ENCODE assay signal across 27 cellular contexts in genomic region chr1:220902916-220903315, GRCh38. TPM values are rescaled to one million over a fixed set of nuclear protein-coding genes. Genes with fewer than 3 reads are reported as not detected.
A peak's percentile ranks its signal among the peaks of the same experiment; 100 is the strongest.
DNase-seq lines count a peak whose midpoint lies in the region; ATAC-seq and TF ChIP-seq lines count a peak whose summit lies in the region.
"Had no signal": no experiment of that assay in that cellular context is flagged by ENCODE, and none has a peak within 500 bp of the region (broad histone marks: within the 10 kb centered on the region; RNA-seq: fewer than 3 reads in every experiment).

No MANE protein-coding gene starts in this region.

- no peak overlapping the region for H2BK120ac ChIP-seq in IMR-90 (ENCODE audit: low read depth, low read length)

- CTCF ChIA-PET in IMR-90 (lab: Yijun Ruan, JAX), result no interaction called here

- TF ChIP-seq RAD21 in IMR-90 (IDR thresholded peaks at IDR 0.05; ENCODE audit: low read length), result no peak

- H4K8ac ChIP-seq in IMR-90 (ENCODE audit: low read depth in 2 of 2, low read length in 2 of 2), result no peak overlapping the region

- H3K79me1 ChIP-seq in IMR-90 (ENCODE audit: low read depth in 1 of 2, low read length in 2 of 2), result no peaks in the 10 kb centered on the region

- no CpG with 5 or more reads among the region's 1 CpG for WGBS in IMR-90 (ENCODE audit: extremely low coverage in 2 of 2, insufficient read length in 1 of 2), 2 experiments
- 90 to 96% methylated on average over 1 of the region's 1 CpG for WGBS in upper lobe of left lung, 2 donors

- in situ Hi-C loops in IMR-90 (cut with MboI; ENCODE audit: low sequenced_read_pairs), result loop anchor here (5.0 kb wide), 1 partner anchor 299 kb away; no protein-coding TSS in a partner anchor

- no peak overlapping the region for H2BK20ac ChIP-seq in IMR-90 (ENCODE audit: low read depth, low read length)

- no peaks in the 10 kb centered on the region for H4K20me1 ChIP-seq in IMR-90 (ENCODE audit: insufficient read depth, low read length)

- H3K4me1 ChIP-seq in IMR-90 (ENCODE audit: control insufficient read depth, insufficient read depth, low read length), result 0 out of 2 replicates have a peak, but pooled peaks cover 2% of the 10 kb centered on the region
- H3K4me1 ChIP-seq in adipocyte (ENCODE audit: control insufficient read depth, insufficient read depth, low read length), result no peaks in the 10 kb centered on the region
- no peaks in the 10 kb centered on the region for H3K4me1 ChIP-seq in upper lobe of left lung

- ATAC-seq in IMR-90 (ENCODE audit: low read depth) (no peak), HG03439 (IDR thresholded peaks at IDR 0.05; ENCODE audit: unreplicated experiment) (no peak), upper lobe of left lung (ENCODE audit: low FRiP score in 2 of 2) (no peak)
- ATAC-seq: HCT116, HepG2 had no signal

- no peak overlapping the region for H2AFZ ChIP-seq in IMR-90 (replicated peaks; ENCODE audit: low read length, poor library complexity)

- no TSS peak for BruUV-seq in IMR-90 (replicated peaks; lab: Mats Ljungman, UMichigan)

- H2AK9ac ChIP-seq in IMR-90 (replicated peaks; ENCODE audit: low read depth, low read length, poor library complexity), result no peak overlapping the region

- no peak overlapping the region for H3K23ac ChIP-seq in IMR-90 (ENCODE audit: low read depth, low read length)

- H3K27ac ChIP-seq in IMR-90 (ENCODE audit: insufficient read depth, low read length) (no peak overlapping the region), upper lobe of left lung (no peak overlapping the region)

- no peak overlapping the region for H2BK5ac ChIP-seq in IMR-90 (ENCODE audit: low read depth, low read length, poor library complexity, severe bottlenecking)

- no peak overlapping the region for H3K18ac ChIP-seq in IMR-90 (ENCODE audit: low read depth, low read length)

- no peak overlapping the region for H4K5ac ChIP-seq in IMR-90 (ENCODE audit: low read depth, low read length)

- no peak overlapping the region for H3K4me3 ChIP-seq in IMR-90 (ENCODE audit: insufficient read depth, low read depth, low read length)
- no peak overlapping the region for H3K4me3 ChIP-seq in adipocyte (ENCODE audit: low read length)
- H3K4me3 ChIP-seq in fibroblast of the aortic adventitia (ENCODE audit: low read depth, low read length), result no peak overlapping the region
- no peak overlapping the region for H3K4me3 ChIP-seq in upper lobe of left lung

- TF ChIP-seq CTCF in IMR-90 (conservative IDR thresholded peaks at IDR 0.05; ENCODE audit: low read depth, low read length) (no peak), fibroblast of the aortic adventitia (IDR thresholded peaks at IDR 0.05; ENCODE audit: insufficient read depth, low read length) (no peak), upper lobe of left lung (IDR thresholded peaks at IDR 0.05) (no peak)

- dilution Hi-C loops in IMR-90 (cut with HindIII; ENCODE audit: low sequenced_read_pairs, unreplicated experiment), result no loop called here

- TF ChIP-seq POLR2A in IMR-90 (IDR thresholded peaks at IDR 0.05; ENCODE audit: low read depth, low read length) (no peak), upper lobe of left lung (IDR thresholded peaks at IDR 0.05) (no peak)

- H3K56ac ChIP-seq in IMR-90 (ENCODE audit: extremely low read depth, insufficient read depth, low read length), result no peak overlapping the region

- DNase-seq in AG08396 (ENCODE audit: low spot score) (peak; percentile 14), IMR-90 (peak; percentile 25), adipocyte (ENCODE audit: low read depth) (peak; percentile 38), fibroblast of the aortic adventitia (ENCODE audit: low read depth) (peak; percentile 49), HK-2 (ENCODE audit: unreplicated experiment) (no peak), RKO (ENCODE audit: low spot score) (no peak), upper lobe of left lung (no peak)
- DNase-seq: C1 segment of cervical spinal cord; CD4-positive, alpha-beta memory T cell; COR-L47; DMS53; GOT3; KBM-7; NCI-H1048; NCI-H1436; NCI-H187; NCI-H2081 treated with DMSO at 0.1 percent for 48 hours; NCI-H2171; NCI-H345; NCI-H524; NCI-H774; RPMI8226; SHP77; T-helper 1 cell had no signal

- H3K36me3 ChIP-seq in IMR-90 (ENCODE audit: control insufficient read depth, insufficient read depth, low read length) (no peaks in the 10 kb centered on the region), adipocyte (ENCODE audit: control insufficient read depth, insufficient read depth, low read length, severe bottlenecking) (no peaks in the 10 kb centered on the region), upper lobe of left lung (no peaks in the 10 kb centered on the region)

- POLR2A ChIA-PET in IMR-90 (lab: Charles Lee; ENCODE audit: unreplicated experiment), result no interaction called here

- TF ChIP-seq EP300 in upper lobe of left lung (IDR thresholded peaks at IDR 0.05), result no peak

- no peak overlapping the region for H3K9ac ChIP-seq in IMR-90 (ENCODE audit: low read depth, low read length)
- no peak overlapping the region for H3K9ac ChIP-seq in adipocyte (ENCODE audit: low read length)

- no peak overlapping the region for H3K4me2 ChIP-seq in IMR-90 (ENCODE audit: low read depth, low read length)

- no peak overlapping the region for H3K14ac ChIP-seq in IMR-90 (replicated peaks; ENCODE audit: low read depth, low read length)

- H2BK15ac ChIP-seq in IMR-90 (ENCODE audit: low read depth, low read length), result no peak overlapping the region

- H2AK5ac ChIP-seq in IMR-90 (ENCODE audit: low read depth, low read length), result no peak overlapping the region

- H3K27me3 ChIP-seq in IMR-90 (ENCODE audit: control insufficient read depth, insufficient read depth, low read length) (0 out of 2 replicates have a peak, but pooled peaks cover 2% of the 10 kb centered on the region), adipocyte (replicated peaks; ENCODE audit: control insufficient read depth, insufficient read depth, low read length) (no peaks in the 10 kb centered on the region), upper lobe of left lung (no peaks in the 10 kb centered on the region)

- no peak overlapping the region for H3K4ac ChIP-seq in IMR-90 (ENCODE audit: low read depth, low read length)

- H4K91ac ChIP-seq in IMR-90 (ENCODE audit: insufficient read depth, low read depth, low read length), result no peak overlapping the region

- intact Hi-C loops in IMR-90 (cut with micrococcal nuclease), result no loop called here

- H3K9me3 ChIP-seq in IMR-90 (ENCODE audit: control insufficient read depth, insufficient read depth, low read length) (no peaks in the 10 kb centered on the region), adipocyte (ENCODE audit: control insufficient read depth, low read length) (no peaks in the 10 kb centered on the region), upper lobe of left lung (no peaks in the 10 kb centered on the region)

- H3K9me1 ChIP-seq in IMR-90 (ENCODE audit: insufficient read depth, low read length), result no peaks in the 10 kb centered on the region

TF ChIP-seq in IMR-90, 13 proteins besides CTCF, POLR2A, EP300 and RAD21:
- TF ChIP-seq CEBPB (IDR thresholded peaks at IDR 0.05; ENCODE audit: low read depth, low read length) (0 out of 2 replicates have a peak, but pooled peaks have one; percentile 20), NFE2L2 (IDR thresholded peaks at IDR 0.05; ENCODE audit: low read depth, low read length) (no peak)

RNA-seq across cellular contexts. Expression of gene HLX, which starts 23.7 kb away (rescaled TPM):
- total RNA-seq in IMR-90 (2012; rRNA removed), result 3.9 and 4.3 TPM in 2 replicates
- polyA plus RNA-seq in IMR-90 (2012; rRNA removed), result 5.9 and 6.1 TPM in 2 replicates
- polyA plus RNA-seq in IMR-90 (2012; cell fraction: cytosol; rRNA removed), result 8.2 and 12.8 TPM in 2 replicates
- polyA plus RNA-seq in IMR-90 (2012; cell fraction: nucleus; rRNA removed; ENCODE audit: low replicate concordance), result 8.7 and 9.6 TPM in 2 replicates
- 4.1 and 25.4 TPM in 2 replicates for total RNA-seq in fibroblast of the aortic adventitia (ENCODE audit: low replicate concordance)
- 10 to 100 TPM; 10.9 to 27.4 (median 20.5) TPM for total RNA-seq in upper lobe of left lung
- polyA plus RNA-seq: CD4-positive, alpha-beta memory T cell had no signal

Comparison
In these comparisons a context has a peak if more than half of its experiments do, and no peak if none do; other contexts are left out.
1. DNase-seq: peak in AG08396 (single experiment), IMR-90 (single experiment), adipocyte (single experiment) and fibroblast of the aortic adventitia (single experiment); none in HK-2 (single experiment), RKO (single experiment) and upper lobe of left lung (0 of 2).